In genomic region chrX:48509619-48510018, GRCh38 we compare ENCODE assay signal across 8 cellular contexts. TPM values are rescaled to one million over a fixed set of nuclear protein-coding genes. Genes with fewer than 3 reads are reported as not detected.
A peak's percentile ranks its signal among the peaks of the same experiment; 100 is the strongest.
DNase-seq lines count a peak whose midpoint lies in the region; ATAC-seq, FAIRE-seq and TF ChIP-seq lines count a peak whose summit lies in the region.

No MANE protein-coding gene starts in this region.

- DNase-seq in A549 (ENCODE audit: low read depth in 1 of 2, low spot score in 1 of 2): no peak
- peak; percentile 18 for DNase-seq in cerebellar cortex (ENCODE audit: low spot score)
- DNase-seq in glomerular visceral epithelial cell (ENCODE audit: extremely low spot score): no peak

- no peak for TF ChIP-seq POLR2A in A549 (IDR thresholded peaks at IDR 0.05; ENCODE audit: low read length)

- H3K27ac ChIP-seq in A549: peak overlapping the region; percentile 89 to 95; a peak in 5 of 6 replicates
- no peak overlapping the region for H3K27ac ChIP-seq in HUES48 (ENCODE audit: low read depth, low read length)
- H3K27ac ChIP-seq in muscle layer of colon (ENCODE audit: low read depth, low read length): no peak overlapping the region

- peaks cover 12% of the 10 kb centered on the region; the same call in 1 of the 3 replicates for H3K4me1 ChIP-seq in A549
- H3K4me1 ChIP-seq in HUES48 (ENCODE audit: control insufficient read depth, insufficient read depth, low read length): no peaks in the 10 kb centered on the region
- H3K4me1 ChIP-seq in muscle layer of colon (ENCODE audit: insufficient read depth, low read length): no peaks in the 10 kb centered on the region

- H3K4me2 ChIP-seq in A549: peak overlapping the region; percentile 82

- H3K9me3 ChIP-seq in A549: no peaks in the 10 kb centered on the region
- H3K9me3 ChIP-seq in HUES48 (ENCODE audit: control insufficient read depth, insufficient read depth, low read length): peaks cover 39% of the 10 kb centered on the region
- H3K9me3 ChIP-seq in muscle layer of colon (ENCODE audit: low read length): no peaks in the 10 kb centered on the region

- H3K4me3 ChIP-seq in A549 (peak overlapping the region; percentile 81), HUES48 (ENCODE audit: low read depth, low read length) (peak overlapping the region; percentile 85), muscle layer of colon (ENCODE audit: low read depth in 1 of 2, low read length in 2 of 2) (peak overlapping the region; percentile 71 to 81)

- ATAC-seq in A549 (no peak; a peak in 1 of 6 replicates), GM18519 (IDR thresholded peaks at IDR 0.05; ENCODE audit: low FRiP score, unreplicated experiment) (no peak), HG02759 (IDR thresholded peaks at IDR 0.05; ENCODE audit: unreplicated experiment) (no peak), HG02610 (IDR thresholded peaks at IDR 0.05; ENCODE audit: unreplicated experiment) (no peak)

- FAIRE-seq in A549 (lab: Jason Lieb, UNC): no peak

- WGBS in A549 (ENCODE audit: missing lambda C conversion rate): 93% methylated on average over 11 of the region's 11 CpGs

- no peak for TF ChIP-seq EP300 in A549 (IDR thresholded peaks at IDR 0.05)

- no peak overlapping the region for H3K9ac ChIP-seq in HUES48 (ENCODE audit: low read depth, low read length)
- H3K9ac ChIP-seq in muscle layer of colon (ENCODE audit: low read length): peak overlapping the region; percentile 33

- TF ChIP-seq CTCF in A549 (IDR thresholded peaks at IDR 0.05): no peak

- TF ChIP-seq RAD21 in A549 (conservative IDR thresholded peaks at IDR 0.05 in 1 of 2, IDR thresholded peaks at IDR 0.05 in 1 of 2): no peak

- no peaks in the 10 kb centered on the region for H3K36me3 ChIP-seq in HUES48 (ENCODE audit: control insufficient read depth, insufficient read depth, low read length)
- peaks cover 2% of the 10 kb centered on the region for H3K36me3 ChIP-seq in muscle layer of colon (ENCODE audit: insufficient read depth, low read length)

- POLR2A ChIA-PET in A549 (lab: Yijun Ruan, JAX): no interaction called here

- CTCF ChIA-PET in A549 (lab: Yijun Ruan, JAX): interaction anchor here (2.3 kb wide), 1 partner anchor 35 kb away, joined by 7 read pairs; no protein-coding TSS in a partner anchor

- H3K27me3 ChIP-seq in HUES48 (ENCODE audit: control insufficient read depth, insufficient read depth, low read length) (no peaks in the 10 kb centered on the region), muscle layer of colon (ENCODE audit: control insufficient read depth in 1 of 2, insufficient read depth in 2 of 2, low read length in 2 of 2) (peaks cover 0 to 14% of the 10 kb centered on the region in 2 donors)

TF ChIP-seq in A549, 52 proteins besides CTCF, POLR2A, EP300 and RAD21:
- TF ChIP-seq ZNF302 (CRISPR knock-in tag; IDR thresholded peaks at IDR 0.05) (no peak), RCOR1 (IDR thresholded peaks at IDR 0.05; ENCODE audit: low read depth, low read length) (no peak), CHD2 (IDR thresholded peaks at IDR 0.05; ENCODE audit: low read length, partially characterized antibody) (no peak), HES2 (IDR thresholded peaks at IDR 0.05) (no peak), CBX8 (IDR thresholded peaks at IDR 0.05) (no peak), HMGXB4 (CRISPR knock-in tag; IDR thresholded peaks at IDR 0.05; ENCODE audit: borderline replicate concordance) (no peak), MAX (IDR thresholded peaks at IDR 0.05) (no peak)

RNA-seq across cellular contexts. Expression of gene PORCN, which starts 0.8 kb away (rescaled TPM):
- polyA plus RNA-seq in A549 (2011; rRNA removed) (9.4 and 13.3 TPM in 2 replicates), A549 (2017; fragmentation: RNase III; extraction: RNeasy Plus Mini Kit Qiagen cat#74134 plus additional on column Dnase treatment) (15.1 to 18.6 TPM (median 16.8 TPM) in 3 replicates)
- 12.7 and 17.2 TPM in 2 replicates for polyA plus RNA-seq in A549 (2012; cell fraction: cytosol; rRNA removed)
- polyA plus RNA-seq in A549 (2012; cell fraction: nucleus; rRNA removed): 27.6 and 28.6 TPM in 2 replicates
- 13.5 and 16.4 TPM in 2 replicates for polyA minus RNA-seq in A549 (2011; rRNA and poly(A)+ RNA removed)

RNA-seq across cellular contexts. Expression of gene EBP, which starts 12.0 kb away (rescaled TPM):
- polyA plus RNA-seq in A549 (2011; rRNA removed): 82.9 and 90.8 TPM in 2 replicates
- 159 and 179 TPM in 2 replicates for polyA plus RNA-seq in A549 (2012; cell fraction: cytosol; rRNA removed)
- 211 and 234 TPM in 2 replicates for polyA plus RNA-seq in A549 (2012; cell fraction: nucleus; rRNA removed)
- polyA plus RNA-seq in A549 (2017; fragmentation: RNase III; extraction: RNeasy Plus Mini Kit Qiagen cat#74134 plus additional on column Dnase treatment): 114 to 159 TPM (median 142 TPM) in 3 replicates
- 179 and 201 TPM in 2 replicates for polyA minus RNA-seq in A549 (2011; rRNA and poly(A)+ RNA removed)

RNA-seq across cellular contexts. Expression of gene TBC1D25, which starts 29.9 kb away (rescaled TPM):
- polyA plus RNA-seq in A549 (2011; rRNA removed): 8.6 and 10.8 TPM in 2 replicates
- polyA plus RNA-seq in A549 (2012; cell fraction: cytosol; rRNA removed): 18.1 and 19.4 TPM in 2 replicates
- polyA plus RNA-seq in A549 (2012; cell fraction: nucleus; rRNA removed): 28.9 and 29.3 TPM in 2 replicates
- 8.8 to 13.0 TPM (median 11.6 TPM) in 3 replicates for polyA plus RNA-seq in A549 (2017; fragmentation: RNase III; extraction: RNeasy Plus Mini Kit Qiagen cat#74134 plus additional on column Dnase treatment)
- 14.6 and 21.8 TPM in 2 replicates for polyA minus RNA-seq in A549 (2011; rRNA and poly(A)+ RNA removed)

RNA-seq across cellular contexts. Expression of gene FTSJ1, which starts 33.6 kb away (rescaled TPM):
- polyA plus RNA-seq in A549 (2011; rRNA removed) (36.2 and 37.1 TPM in 2 replicates), A549 (2017; fragmentation: RNase III; extraction: RNeasy Plus Mini Kit Qiagen cat#74134 plus additional on column Dnase treatment) (71.2 to 75.3 TPM (median 71.3 TPM) in 3 replicates)
- polyA plus RNA-seq in A549 (2012; cell fraction: cytosol; rRNA removed): 58.7 and 66.2 TPM in 2 replicates
- polyA plus RNA-seq in A549 (2012; cell fraction: nucleus; rRNA removed): 120 and 127 TPM in 2 replicates
- 30.0 and 36.7 TPM in 2 replicates for polyA minus RNA-seq in A549 (2011; rRNA and poly(A)+ RNA removed)

RNA-seq across cellular contexts. Expression of gene SLC38A5, which starts 39.6 kb away (rescaled TPM):
- polyA plus RNA-seq in A549 (2011; rRNA removed) (0.32 and 0.36 TPM in 2 replicates), A549 (2017; fragmentation: RNase III; extraction: RNeasy Plus Mini Kit Qiagen cat#74134 plus additional on column Dnase treatment) (0.36 to 0.44 TPM (median 0.41 TPM) in 3 replicates)
- 0.69 and 0.80 TPM in 2 replicates for polyA plus RNA-seq in A549 (2012; cell fraction: cytosol; rRNA removed)
- polyA plus RNA-seq in A549 (2012; cell fraction: nucleus; rRNA removed): 3.0 and 3.2 TPM in 2 replicates
- 1.3 TPM in 1 of 2 replicates, not detected in the other for polyA minus RNA-seq in A549 (2011; rRNA and poly(A)+ RNA removed)

Comparison
In these comparisons a context has a peak if more than half of its experiments do, and no peak if none do; other contexts are left out.
1. H3K27ac ChIP-seq: peak in A549 (2 of 2); none in HUES48 (single experiment) and muscle layer of colon (single experiment).
2. Peak in every context shown above with its lines, with median percentiles within 50 percentile points of each other: H3K4me3 ChIP-seq.